Comparison of ENCODE assay signal across 17 cellular contexts in the genomic region with DNA sequence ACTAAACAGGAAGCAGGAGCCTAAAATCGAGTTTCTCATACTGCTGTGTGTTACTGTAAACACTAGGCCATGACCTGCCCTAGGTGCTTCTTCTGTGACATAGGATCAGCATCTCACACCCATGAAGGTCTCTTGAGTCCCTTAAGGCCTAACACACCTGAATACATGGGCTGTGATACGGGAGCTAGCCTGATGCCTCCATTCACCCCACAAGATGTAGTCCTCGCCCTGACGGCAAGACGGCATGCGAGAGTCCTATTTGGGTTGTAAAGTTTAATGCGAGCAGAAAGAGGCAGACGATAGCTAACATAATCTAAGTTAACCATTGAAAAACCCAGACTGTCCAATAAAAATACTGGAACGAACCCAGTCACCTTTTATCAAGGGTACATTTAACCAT.
DNase-seq lines count a peak whose midpoint lies in the region; ATAC-seq and TF ChIP-seq lines count a peak whose summit lies in the region.
"Had no signal": no experiment of that assay in that cellular context is flagged by ENCODE, and none has a peak within 500 bp of the region (broad histone marks: within the 10 kb centered on the region; RNA-seq: fewer than 3 reads in every experiment).

No MANE protein-coding gene starts in this region.

- CTCF ChIA-PET in activated naive CD4-positive, alpha-beta T cell treated with anti-CD3 and anti-CD28 coated beads for 36 hours (lab: Charles Lee), result interaction anchor here (1.0 to 3.2 kb wide), 11 partner anchors 24 to 196 kb away, joined by 3 to 18 read pairs (median 4); no protein-coding TSS in a partner anchor

- H2AK5ac ChIP-seq in H9 (ENCODE audit: insufficient read length, low read length), result no peak overlapping the region

- no peak overlapping the region for H3K56ac ChIP-seq in H9 (ENCODE audit: insufficient read length, low read depth, low read length)

- H2BK15ac ChIP-seq in H9 (ENCODE audit: low read depth, low read length), result no peak overlapping the region

- no peak overlapping the region for H2BK20ac ChIP-seq in H9 (ENCODE audit: low read depth, low read length, poor library complexity, severe bottlenecking)

- H3K4me1 Mint-ChIP-seq in H9, result peaks cover 14 to 23% of the 10 kb centered on the region in 2 experiments
- peaks cover 59% of the 10 kb centered on the region for H3K4me1 Mint-ChIP-seq in activated naive CD4-positive, alpha-beta T cell treated with anti-CD3 and anti-CD28 coated beads for 36 hours (ENCODE audit: low read depth)

- H3K4me3 ChIP-seq in left ventricle myocardium inferior, result no peak overlapping the region
- H3K4me3 ChIP-seq: lung, SK-N-MC had no signal

- no peak overlapping the region for H2BK12ac ChIP-seq in H9 (ENCODE audit: insufficient read length, low read depth, low read length)

- H4K20me1 ChIP-seq in H9 (ENCODE audit: control insufficient read depth, insufficient read depth, insufficient read length), result no peaks in the 10 kb centered on the region

- no peak overlapping the region for H3K4me3 Mint-ChIP-seq in H9
- H3K4me3 Mint-ChIP-seq in activated naive CD4-positive, alpha-beta T cell treated with anti-CD3 and anti-CD28 coated beads for 36 hours, result peak overlapping the region; percentile 53
- H3K4me3 Mint-ChIP-seq: HFFc6, nephron progenitor cell, type B pancreatic cell had no signal

- H3K23me2 ChIP-seq in H9 (ENCODE audit: insufficient read length, low read depth, low read length, poor library complexity, severe bottlenecking), result no peaks in the 10 kb centered on the region

- no peaks in the 10 kb centered on the region for H3K9me3 Mint-ChIP-seq in H9
- H3K9me3 Mint-ChIP-seq in activated naive CD4-positive, alpha-beta T cell treated with anti-CD3 and anti-CD28 coated beads for 36 hours, result no peaks in the 10 kb centered on the region
- H3K9me3 Mint-ChIP-seq: HFFc6, nephron progenitor cell, type B pancreatic cell had no signal

- H3K4ac ChIP-seq in H9 (ENCODE audit: low read depth, low read length), result no peak overlapping the region

- no peaks in the 10 kb centered on the region for H3K36me3 ChIP-seq in left ventricle myocardium inferior
- H3K36me3 ChIP-seq: WERI-Rb-1 had no signal

- no peaks in the 10 kb centered on the region for H3K79me1 ChIP-seq in H9 (ENCODE audit: insufficient read depth, low read depth, low read length, poor library complexity, severe bottlenecking)

- WGBS in H9 (ENCODE audit: extremely low coverage, insufficient read length, low lambda C conversion rate), result no CpG with 5 or more reads among the region's 9 CpGs

- peak; percentile 27 for DNase-seq in activated CD4-positive, alpha-beta T cell treated with anti-CD3 and anti-CD28 coated beads, Interleukin-2, amount 50 U/mL, for 1 hour
- DNase-seq in activated CD4-positive, alpha-beta T cell treated with anti-CD3 and anti-CD28 coated beads for 4 hours, result no peak
- no peak for DNase-seq in H9
- DNase-seq in activated naive CD4-positive, alpha-beta T cell treated with anti-CD3 and anti-CD28 coated beads for 36 hours, result peak; percentile 18
- peak; percentile 31 for DNase-seq in stimulated activated CD8-positive, alpha-beta memory T cell treated with anti-CD3 and anti-CD28 coated beads, Interleukin-4, amount 100 ng/mL, for 48 hours
- no peak for DNase-seq in left ventricle myocardium inferior
- DNase-seq in Kasumi-1 (lab: John Stamatoyannopoulos, UW), result no peak
- DNase-seq: HFFc6, NCI-H1436, nephron progenitor cell, OCI-M1, WERI-Rb-1 had no signal

- ATAC-seq in GM21381 (IDR thresholded peaks at IDR 0.05; ENCODE audit: unreplicated experiment), result no peak

- no peak overlapping the region for H3K9ac ChIP-seq in H9 (ENCODE audit: extremely low read depth, insufficient read length, low read length)
- H3K9ac ChIP-seq: KMS-11 had no signal

- intact Hi-C loops in activated naive CD4-positive, alpha-beta T cell treated with anti-CD3 and anti-CD28 coated beads for 36 hours (cut with micrococcal nuclease), result loop anchor here (1.0 to 2.0 kb wide), 10 partner anchors 24 to 241 kb away; partner anchors contain the start of gene ICE2
- intact Hi-C loops in left ventricle myocardium inferior (cut with micrococcal nuclease), result no loop called here

- no peaks in the 10 kb centered on the region for H3K27me3 Mint-ChIP-seq in H9 (ENCODE audit: low read depth)
- no peaks in the 10 kb centered on the region for H3K27me3 Mint-ChIP-seq in activated naive CD4-positive, alpha-beta T cell treated with anti-CD3 and anti-CD28 coated beads for 36 hours (ENCODE audit: low read depth)
- H3K27me3 Mint-ChIP-seq: type B pancreatic cell had no signal

- H4K8ac ChIP-seq in H9 (replicated peaks; ENCODE audit: insufficient read length, low read depth, low read length), result no peak overlapping the region

- H3K9me3 ChIP-seq in H9 (ENCODE audit: control insufficient read depth, low read depth, low read length), result no peaks in the 10 kb centered on the region
- H3K9me3 ChIP-seq in left ventricle myocardium inferior (replicated peaks), result no peaks in the 10 kb centered on the region

- no peak overlapping the region for H2AFZ ChIP-seq in H9 (ENCODE audit: low read length)

- no peak overlapping the region for H3T11ph ChIP-seq in H9 (ENCODE audit: low read length)

- H3K4me1 ChIP-seq in H9 (ENCODE audit: insufficient read depth, low read length) (peaks cover 11% of the 10 kb centered on the region), left ventricle myocardium inferior (peaks cover 7% of the 10 kb centered on the region)

- TF ChIP-seq CTCF in H9 (conservative IDR thresholded peaks at IDR 0.05) (no peak), left ventricle myocardium inferior (IDR thresholded peaks at IDR 0.05; ENCODE audit: borderline replicate concordance) (no peak)

- H3K79me2 ChIP-seq in H9 (ENCODE audit: insufficient read depth, low read length), result no peaks in the 10 kb centered on the region

- no peak overlapping the region for H2BK5ac ChIP-seq in H9 (ENCODE audit: insufficient read length, low read length)

- no peak overlapping the region for H2BK120ac ChIP-seq in H9 (ENCODE audit: low read depth, low read length, poor library complexity, severe bottlenecking)

- H3K4me2 ChIP-seq in H9 (ENCODE audit: insufficient read depth, insufficient read length, low read length), result no peak overlapping the region
- H3K4me2 ChIP-seq: KMS-11 had no signal

- no peak overlapping the region; a peak in 1 of 7 replicates for H3K27ac Mint-ChIP-seq in H9
- H3K27ac Mint-ChIP-seq in activated naive CD4-positive, alpha-beta T cell treated with anti-CD3 and anti-CD28 coated beads for 36 hours, result peak overlapping the region; percentile 99
- H3K27ac Mint-ChIP-seq: HFFc6, type B pancreatic cell had no signal

- H3K23ac ChIP-seq in H9 (ENCODE audit: insufficient read length, low read depth, low read length), result no peak overlapping the region

- H4K5ac ChIP-seq in H9 (ENCODE audit: insufficient read length, low read depth, low read length), result no peak overlapping the region

- no peaks in the 10 kb centered on the region for H3K27me3 ChIP-seq in H9 (ENCODE audit: insufficient read depth, low read length)
- H3K27me3 ChIP-seq in left ventricle myocardium inferior (ENCODE audit: low read depth), result no peaks in the 10 kb centered on the region

- H3K14ac ChIP-seq in H9 (ENCODE audit: insufficient read depth, low read length), result no peak overlapping the region

- H3K27ac ChIP-seq in H9 (ENCODE audit: insufficient read length, low read depth, low read length) (no peak overlapping the region), left ventricle myocardium inferior (replicated peaks) (no peak overlapping the region)
- H3K27ac ChIP-seq: KMS-11, SK-N-MC, WERI-Rb-1 had no signal

- no peaks in the 10 kb centered on the region for H3K36me3 Mint-ChIP-seq in H9 (ENCODE audit: insufficient read depth in 1 of 3, low read depth in 3 of 3)
- no peaks in the 10 kb centered on the region for H3K36me3 Mint-ChIP-seq in activated naive CD4-positive, alpha-beta T cell treated with anti-CD3 and anti-CD28 coated beads for 36 hours (ENCODE audit: low read depth)
- H3K36me3 Mint-ChIP-seq: type B pancreatic cell had no signal

- H3K18ac ChIP-seq in H9 (ENCODE audit: insufficient read length, low read depth, low read length), result peak overlapping the region; percentile 21

- no peak overlapping the region for H4K91ac ChIP-seq in H9 (ENCODE audit: insufficient read length, low read depth, low read length)

Comparison
In these comparisons a context has a peak if more than half of its experiments do, and no peak if none do; other contexts are left out.
1. DNase-seq: peak in activated CD4-positive, alpha-beta T cell treated with anti-CD3 and anti-CD28 coated beads, Interleukin-2, amount 50 U/mL, for 1 hour (single experiment), activated naive CD4-positive, alpha-beta T cell treated with anti-CD3 and anti-CD28 coated beads for 36 hours (single experiment) and stimulated activated CD8-positive, alpha-beta memory T cell treated with anti-CD3 and anti-CD28 coated beads, Interleukin-4, amount 100 ng/mL, for 48 hours (single experiment); none in activated CD4-positive, alpha-beta T cell treated with anti-CD3 and anti-CD28 coated beads for 4 hours (0 of 2), H9 (single experiment), left ventricle myocardium inferior (single experiment) and Kasumi-1 (0 of 2).